In the genomic region with DNA sequence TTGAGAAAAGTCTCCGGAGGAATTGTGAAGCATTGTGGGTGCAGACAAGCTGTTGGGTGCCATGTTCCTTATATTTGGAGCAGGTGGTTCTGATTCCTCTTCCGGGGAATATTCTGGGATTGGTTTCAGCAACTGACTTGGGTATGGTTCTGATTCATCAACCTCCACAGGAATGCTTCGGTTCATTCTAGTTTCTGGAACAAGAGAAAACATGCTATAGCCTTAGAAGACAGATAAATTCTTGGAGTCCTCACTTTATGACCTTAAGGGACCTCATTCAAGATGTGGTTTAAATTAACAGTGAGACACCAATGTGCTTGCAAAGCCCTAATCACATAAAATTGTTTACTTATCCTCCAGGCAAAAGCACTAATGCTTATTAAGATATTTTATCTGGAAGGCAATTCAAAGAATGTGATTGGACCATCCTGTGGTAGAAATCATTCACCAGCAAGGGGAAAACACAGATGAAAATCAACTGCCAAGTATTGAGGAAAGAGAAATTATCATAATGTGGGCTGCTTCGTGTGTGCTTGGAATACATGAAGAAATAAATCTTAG, we compare ENCODE assay signal across 1 cellular context.
TF ChIP-seq lines count a peak whose summit lies in the region.

No MANE protein-coding gene starts in this region.

TF ChIP-seq in SK-N-SH, 30 proteins besides CTCF, POLR2A, EP300 and RAD21 (continued from another document):
- TF ChIP-seq MXI1 (IDR thresholded peaks at IDR 0.05; ENCODE audit: low read depth, low read length) = no peak
- TF ChIP-seq, protein P1, sequence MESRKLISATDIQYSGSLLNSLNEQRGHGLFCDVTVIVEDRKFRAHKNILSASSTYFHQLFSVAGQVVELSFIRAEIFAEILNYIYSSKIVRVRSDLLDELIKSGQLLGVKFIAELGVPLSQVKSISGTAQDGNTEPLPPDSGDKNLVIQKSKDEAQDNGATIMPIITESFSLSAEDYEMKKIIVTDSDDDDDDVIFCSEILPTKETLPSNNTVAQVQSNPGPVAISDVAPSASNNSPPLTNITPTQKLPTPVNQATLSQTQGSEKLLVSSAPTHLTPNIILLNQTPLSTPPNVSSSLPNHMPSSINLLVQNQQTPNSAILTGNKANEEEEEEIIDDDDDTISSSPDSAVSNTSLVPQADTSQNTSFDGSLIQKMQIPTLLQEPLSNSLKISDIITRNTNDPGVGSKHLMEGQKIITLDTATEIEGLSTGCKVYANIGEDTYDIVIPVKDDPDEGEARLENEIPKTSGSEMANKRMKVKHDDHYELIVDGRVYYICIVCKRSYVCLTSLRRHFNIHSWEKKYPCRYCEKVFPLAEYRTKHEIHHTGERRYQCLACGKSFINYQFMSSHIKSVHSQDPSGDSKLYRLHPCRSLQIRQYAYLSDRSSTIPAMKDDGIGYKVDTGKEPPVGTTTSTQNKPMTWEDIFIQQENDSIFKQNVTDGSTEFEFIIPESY (IDR thresholded peaks at IDR 0.05; ENCODE audit: borderline replicate concordance, low read depth) = no peak
- TF ChIP-seq NRF1 (IDR thresholded peaks at IDR 0.05; ENCODE audit: low read depth, low read length) = no peak
- TF ChIP-seq, protein P2, sequence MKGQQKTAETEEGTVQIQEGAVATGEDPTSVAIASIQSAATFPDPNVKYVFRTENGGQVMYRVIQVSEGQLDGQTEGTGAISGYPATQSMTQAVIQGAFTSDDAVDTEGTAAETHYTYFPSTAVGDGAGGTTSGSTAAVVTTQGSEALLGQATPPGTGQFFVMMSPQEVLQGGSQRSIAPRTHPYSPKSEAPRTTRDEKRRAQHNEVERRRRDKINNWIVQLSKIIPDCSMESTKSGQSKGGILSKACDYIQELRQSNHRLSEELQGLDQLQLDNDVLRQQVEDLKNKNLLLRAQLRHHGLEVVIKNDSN (IDR thresholded peaks at IDR 0.05; ENCODE audit: borderline replicate concordance, low read depth) = no peak
- no peak for TF ChIP-seq ELF1 (IDR thresholded peaks at IDR 0.05)
- TF ChIP-seq, protein P3, sequence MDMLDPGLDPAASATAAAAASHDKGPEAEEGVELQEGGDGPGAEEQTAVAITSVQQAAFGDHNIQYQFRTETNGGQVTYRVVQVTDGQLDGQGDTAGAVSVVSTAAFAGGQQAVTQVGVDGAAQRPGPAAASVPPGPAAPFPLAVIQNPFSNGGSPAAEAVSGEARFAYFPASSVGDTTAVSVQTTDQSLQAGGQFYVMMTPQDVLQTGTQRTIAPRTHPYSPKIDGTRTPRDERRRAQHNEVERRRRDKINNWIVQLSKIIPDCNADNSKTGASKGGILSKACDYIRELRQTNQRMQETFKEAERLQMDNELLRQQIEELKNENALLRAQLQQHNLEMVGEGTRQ (IDR thresholded peaks at IDR 0.05; ENCODE audit: borderline replicate concordance, low read depth, low read length) = no peak
- no peak for TF ChIP-seq JUND (IDR thresholded peaks at IDR 0.05)
- TF ChIP-seq, protein P4, sequence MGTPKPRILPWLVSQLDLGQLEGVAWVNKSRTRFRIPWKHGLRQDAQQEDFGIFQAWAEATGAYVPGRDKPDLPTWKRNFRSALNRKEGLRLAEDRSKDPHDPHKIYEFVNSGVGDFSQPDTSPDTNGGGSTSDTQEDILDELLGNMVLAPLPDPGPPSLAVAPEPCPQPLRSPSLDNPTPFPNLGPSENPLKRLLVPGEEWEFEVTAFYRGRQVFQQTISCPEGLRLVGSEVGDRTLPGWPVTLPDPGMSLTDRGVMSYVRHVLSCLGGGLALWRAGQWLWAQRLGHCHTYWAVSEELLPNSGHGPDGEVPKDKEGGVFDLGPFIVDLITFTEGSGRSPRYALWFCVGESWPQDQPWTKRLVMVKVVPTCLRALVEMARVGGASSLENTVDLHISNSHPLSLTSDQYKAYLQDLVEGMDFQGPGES (IDR thresholded peaks at IDR 0.05; ENCODE audit: low read depth, low read length) = no peak
- peak; percentile 21; the same call in 1 of the 2 replicates for TF ChIP-seq RCOR1 (IDR thresholded peaks at IDR 0.05; ENCODE audit: low read length)
- TF ChIP-seq RXRA (IDR thresholded peaks at IDR 0.05; ENCODE audit: borderline replicate concordance, low read depth) = peak; percentile 49; the same call in 1 of the 2 replicates
- TF ChIP-seq YY1 (IDR thresholded peaks at IDR 0.05; ENCODE audit: low read depth) = 0 out of 2 replicates have a peak, but pooled peaks have one; percentile 55
- 0 out of 2 replicates have a peak, but pooled peaks have one; percentile 7 for TF ChIP-seq SMC3 (IDR thresholded peaks at IDR 0.05; ENCODE audit: low read depth, low read length)
- TF ChIP-seq MEF2A (IDR thresholded peaks at IDR 0.05; ENCODE audit: borderline replicate concordance, low read depth) = no peak
